ENCODE assay signal across 1 cellular context in genomic region chr1:156908541-156908940, GRCh38.
TF ChIP-seq lines count a peak whose summit lies in the region.

No MANE protein-coding gene starts in this region.

TF ChIP-seq in HCT116, 20 proteins besides CTCF, POLR2A, EP300 and RAD21 (continued from another document):
- TF ChIP-seq, protein P1, sequence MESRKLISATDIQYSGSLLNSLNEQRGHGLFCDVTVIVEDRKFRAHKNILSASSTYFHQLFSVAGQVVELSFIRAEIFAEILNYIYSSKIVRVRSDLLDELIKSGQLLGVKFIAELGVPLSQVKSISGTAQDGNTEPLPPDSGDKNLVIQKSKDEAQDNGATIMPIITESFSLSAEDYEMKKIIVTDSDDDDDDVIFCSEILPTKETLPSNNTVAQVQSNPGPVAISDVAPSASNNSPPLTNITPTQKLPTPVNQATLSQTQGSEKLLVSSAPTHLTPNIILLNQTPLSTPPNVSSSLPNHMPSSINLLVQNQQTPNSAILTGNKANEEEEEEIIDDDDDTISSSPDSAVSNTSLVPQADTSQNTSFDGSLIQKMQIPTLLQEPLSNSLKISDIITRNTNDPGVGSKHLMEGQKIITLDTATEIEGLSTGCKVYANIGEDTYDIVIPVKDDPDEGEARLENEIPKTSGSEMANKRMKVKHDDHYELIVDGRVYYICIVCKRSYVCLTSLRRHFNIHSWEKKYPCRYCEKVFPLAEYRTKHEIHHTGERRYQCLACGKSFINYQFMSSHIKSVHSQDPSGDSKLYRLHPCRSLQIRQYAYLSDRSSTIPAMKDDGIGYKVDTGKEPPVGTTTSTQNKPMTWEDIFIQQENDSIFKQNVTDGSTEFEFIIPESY (IDR thresholded peaks at IDR 0.05; ENCODE audit: extremely low read depth, insufficient replicate concordance, low read length), result no peak
TF ChIP-seq in HCT116: peak in this region for 0.
